Comparison of ENCODE assay signal across 8 cellular contexts in genomic region chr10:45420453-45421192, GRCh38. TPM values are rescaled to one million over a fixed set of nuclear protein-coding genes. Genes with fewer than 3 reads are reported as not detected.
DNase-seq lines count a peak whose midpoint lies in the region; ATAC-seq and TF ChIP-seq lines count a peak whose summit lies in the region.

No MANE protein-coding gene starts in this region.

- H3K56ac ChIP-seq in H9 (ENCODE audit: insufficient read length, low read depth, low read length), result no peak overlapping the region

- H3K4me1 Mint-ChIP-seq in T-helper 17 cell (peaks cover 68% of the 10 kb centered on the region), memory B cell (peaks cover 51% of the 10 kb centered on the region), H9 (peaks cover 14 to 18% of the 10 kb centered on the region in 2 experiments)
- peaks cover 69% of the 10 kb centered on the region for H3K4me1 Mint-ChIP-seq in stimulated activated naive CD8-positive, alpha-beta T cell treated with anti-CD3 and anti-CD28 coated beads, Interleukin-15, amount 100 ng/mL, for 72 hours

- H3K4me1 ChIP-seq in H9 (ENCODE audit: insufficient read depth, low read length), result no peaks in the 10 kb centered on the region; the same call in 1 of the 2 replicates

- H3K4ac ChIP-seq in H9 (ENCODE audit: low read depth, low read length), result no peak overlapping the region

- H3K79me1 ChIP-seq in H9 (ENCODE audit: insufficient read depth, low read depth, low read length, poor library complexity, severe bottlenecking), result no peaks in the 10 kb centered on the region

- no peak overlapping the region for H2BK15ac ChIP-seq in H9 (ENCODE audit: low read depth, low read length)

- no peak overlapping the region for H4K5ac ChIP-seq in H9 (ENCODE audit: insufficient read length, low read depth, low read length)

- H3K27me3 ChIP-seq in H9 (ENCODE audit: insufficient read depth, low read length), result no peaks in the 10 kb centered on the region; the same call in 1 of the 2 replicates

- no peak overlapping the region for H2BK12ac ChIP-seq in H9 (ENCODE audit: insufficient read length, low read depth, low read length)

- CTCF ChIA-PET in GM10248 (lab: Yijun Ruan, JAX), result interaction anchor here (1.1 to 3.3 kb wide), 4 partner anchors 9 to 44 kb away, joined by 3 to 15 read pairs (median 4); no protein-coding TSS in a partner anchor

- no peak overlapping the region for H2BK5ac ChIP-seq in H9 (ENCODE audit: insufficient read length, low read length)

- no peak overlapping the region for H2AFZ ChIP-seq in H9 (ENCODE audit: low read length)

- POLR2A ChIA-PET in GM10248 (lab: Yijun Ruan, JAX), result interaction anchor here (1.7 kb wide), 1 partner anchor 40 kb away, joined by 4 read pairs; no protein-coding TSS in a partner anchor

- H3K9me3 Mint-ChIP-seq in memory B cell (peaks cover 2% of the 10 kb centered on the region), H9 (peaks cover 3 to 5% of the 10 kb centered on the region in 2 experiments; a peak in 3 of 5 replicates)
- no peaks in the 10 kb centered on the region for H3K9me3 Mint-ChIP-seq in stimulated activated naive CD8-positive, alpha-beta T cell treated with anti-CD3 and anti-CD28 coated beads, Interleukin-15, amount 100 ng/mL, for 72 hours

- H3K9ac ChIP-seq in H9 (ENCODE audit: extremely low read depth, insufficient read length, low read length), result no peak overlapping the region

- H3T11ph ChIP-seq in H9 (ENCODE audit: low read length), result no peak overlapping the region

- H4K20me1 ChIP-seq in H9 (ENCODE audit: control insufficient read depth, insufficient read depth, insufficient read length), result no peaks in the 10 kb centered on the region

- no peak overlapping the region for H4K8ac ChIP-seq in H9 (replicated peaks; ENCODE audit: insufficient read length, low read depth, low read length)

- peak; percentile 50 for ATAC-seq in GM21717 (IDR thresholded peaks at IDR 0.05; ENCODE audit: unreplicated experiment)
- peak; percentile 68 for ATAC-seq in T-helper 17 cell
- ATAC-seq in memory B cell (ENCODE audit: low read depth), result peak; percentile 71
- peak; percentile 63 for ATAC-seq in stimulated activated naive CD8-positive, alpha-beta T cell treated with anti-CD3 and anti-CD28 coated beads, Interleukin-15, amount 100 ng/mL, for 72 hours

- H2BK120ac ChIP-seq in H9 (ENCODE audit: low read depth, low read length, poor library complexity, severe bottlenecking), result no peak overlapping the region

- no peak overlapping the region for H2AK5ac ChIP-seq in H9 (ENCODE audit: insufficient read length, low read length)

- H3K79me2 ChIP-seq in H9 (ENCODE audit: insufficient read depth, low read length), result no peaks in the 10 kb centered on the region

- no peaks in the 10 kb centered on the region for H3K36me3 ChIP-seq in KOPT-K1 (ENCODE audit: insufficient read depth, low read length)

- H3K27me3 Mint-ChIP-seq in T-helper 17 cell (no peaks in the 10 kb centered on the region), memory B cell (no peaks in the 10 kb centered on the region), H9 (ENCODE audit: low read depth) (peaks cover 22% of the 10 kb centered on the region)
- no peaks in the 10 kb centered on the region for H3K27me3 Mint-ChIP-seq in stimulated activated naive CD8-positive, alpha-beta T cell treated with anti-CD3 and anti-CD28 coated beads, Interleukin-15, amount 100 ng/mL, for 72 hours

- H3K23ac ChIP-seq in H9 (ENCODE audit: insufficient read length, low read depth, low read length), result no peak overlapping the region

- H3K9me3 ChIP-seq in KOPT-K1 (ENCODE audit: insufficient read depth, low read length, poor library complexity, severe bottlenecking), result no peaks in the 10 kb centered on the region
- H3K9me3 ChIP-seq in T-helper 17 cell (ENCODE audit: control insufficient read depth, low read length, poor library complexity, severe bottlenecking), result no peaks in the 10 kb centered on the region
- no peaks in the 10 kb centered on the region for H3K9me3 ChIP-seq in H9 (ENCODE audit: control insufficient read depth, low read depth, low read length)

- no peak overlapping the region for H3K4me2 ChIP-seq in H9 (ENCODE audit: insufficient read depth, insufficient read length, low read length)

- peaks cover 14% of the 10 kb centered on the region for H3K23me2 ChIP-seq in H9 (ENCODE audit: insufficient read length, low read depth, low read length, poor library complexity, severe bottlenecking)

- no peak overlapping the region for H3K14ac ChIP-seq in H9 (ENCODE audit: insufficient read depth, low read length)

- TF ChIP-seq CTCF in GM10248 (IDR thresholded peaks at IDR 0.05; ENCODE audit: control extremely low read depth, extremely low read depth, low read depth, missing control alignments) (no peak), H9 (conservative IDR thresholded peaks at IDR 0.05) (no peak)

- peak overlapping the region; percentile 99 for H3K27ac Mint-ChIP-seq in T-helper 17 cell
- H3K27ac Mint-ChIP-seq in memory B cell, result peak overlapping the region; percentile 96
- H3K27ac Mint-ChIP-seq in stimulated activated naive CD8-positive, alpha-beta T cell treated with anti-CD3 and anti-CD28 coated beads, Interleukin-15, amount 100 ng/mL, for 72 hours, result peak overlapping the region; percentile 96 to 98
- peak overlapping the region in 1 of 3 experiments; percentile 35; a peak in 1 of 7 replicates for H3K27ac Mint-ChIP-seq in H9

- DNase-seq in GM10248 (ENCODE audit: extremely low spot score) (peak; percentile 73), T-helper 17 cell (peak in 2 of 3 donors; percentile 48 to 50), caudate nucleus (lab: John Stamatoyannopoulos, UW) (peak in 23 of 61 donors; percentile 12 to 76 (median 28)), memory B cell (ENCODE audit: low spot score in 2 of 2) (peak; percentile 46 to 47), H9 (no peak)
- peak; percentile 57 to 83 for DNase-seq in stimulated activated naive CD8-positive, alpha-beta T cell treated with anti-CD3 and anti-CD28 coated beads, Interleukin-15, amount 100 ng/mL, for 72 hours

- H3K4me3 Mint-ChIP-seq in T-helper 17 cell, result peak overlapping the region; percentile 96
- peak overlapping the region; percentile 93 for H3K4me3 Mint-ChIP-seq in memory B cell
- H3K4me3 Mint-ChIP-seq in stimulated activated naive CD8-positive, alpha-beta T cell treated with anti-CD3 and anti-CD28 coated beads, Interleukin-15, amount 100 ng/mL, for 72 hours, result peak overlapping the region; percentile 90 to 96
- H3K4me3 Mint-ChIP-seq in H9, result peak overlapping the region in 1 of 2 experiments; percentile 38; a peak in 2 of 5 replicates

- no peak overlapping the region for H3K18ac ChIP-seq in H9 (ENCODE audit: insufficient read length, low read depth, low read length)

- H3K27ac ChIP-seq in KOPT-K1 (ENCODE audit: low read depth, low read length, poor library complexity, severe bottlenecking) (peak overlapping the region; percentile 67), caudate nucleus (ENCODE audit: low read depth, low read length) (peak overlapping the region; percentile 22), H9 (ENCODE audit: insufficient read length, low read depth, low read length) (no peak overlapping the region)

- H4K91ac ChIP-seq in H9 (ENCODE audit: insufficient read length, low read depth, low read length), result no peak overlapping the region

- no CpG with 5 or more reads among the region's 16 CpGs for WGBS in H9 (ENCODE audit: extremely low coverage, insufficient read length, low lambda C conversion rate)

- H2BK20ac ChIP-seq in H9 (ENCODE audit: low read depth, low read length, poor library complexity, severe bottlenecking), result no peak overlapping the region

- peaks cover 3% of the 10 kb centered on the region for H3K36me3 Mint-ChIP-seq in T-helper 17 cell (ENCODE audit: low read depth)
- peaks cover 18% of the 10 kb centered on the region for H3K36me3 Mint-ChIP-seq in memory B cell
- H3K36me3 Mint-ChIP-seq in H9 (ENCODE audit: insufficient read depth in 1 of 3, low read depth in 3 of 3), result peaks cover 0 to 2% (median 0%) of the 10 kb centered on the region in 3 experiments; a peak in 2 of 7 replicates

RNA-seq across cellular contexts. Expression of gene ALOX5, which starts 46.6 kb away (rescaled TPM):
- total RNA-seq in T-helper 17 cell (10 to 100 TPM; 19.8 to 66.6 TPM), H9 (2021) (3.2 and 3.7 TPM in 2 replicates)
